ENCODE assay signal across 11 cellular contexts in genomic region chr10:74968621-74969019, GRCh38.
DNase-seq lines count a peak whose midpoint lies in the region; ATAC-seq, FAIRE-seq and TF ChIP-seq lines count a peak whose summit lies in the region.
"Had no signal": no experiment of that assay in that cellular context is flagged by ENCODE, and none has a peak within 500 bp of the region (broad histone marks: within the 10 kb centered on the region; RNA-seq: fewer than 3 reads in every experiment).

No MANE protein-coding gene starts in this region.

- H3K4me3 ChIP-seq in effector memory CD4-positive, alpha-beta T cell (ENCODE audit: insufficient read depth, low read depth, low read length, poor library complexity, severe bottlenecking) = no peak overlapping the region
- H3K4me3 ChIP-seq in pancreas (no peak overlapping the region), Caco-2 (ENCODE audit: low read depth, low read length) (no peak overlapping the region), adrenal gland (no peak overlapping the region)
- H3K4me3 ChIP-seq: dorsolateral prefrontal cortex, transverse colon had no signal

- H3K9me3 ChIP-seq in effector memory CD4-positive, alpha-beta T cell (ENCODE audit: control insufficient read depth, low read length) = no peaks in the 10 kb centered on the region
- H3K9me3 ChIP-seq in pancreas = no peaks in the 10 kb centered on the region
- no peaks in the 10 kb centered on the region for H3K9me3 ChIP-seq in Caco-2
- no peaks in the 10 kb centered on the region for H3K9me3 ChIP-seq in adrenal gland (replicated peaks in 1 of 3)
- H3K9me3 ChIP-seq: transverse colon had no signal

- BruUV-seq in Caco-2 (replicated peaks; lab: Mats Ljungman, UMichigan) = no TSS peak

- no peak overlapping the region for H3K27ac Mint-ChIP-seq in activated CD4-positive, alpha-beta memory T cell treated with anti-CD3 and anti-CD28 coated beads, Interleukin-2, amount 10 ng/mL, durations not matched to agents 7 days and 5 days
- no peak overlapping the region for H3K27ac Mint-ChIP-seq in Caco-2 (ENCODE audit: unreplicated experiment)

- CTCF ChIA-PET in activated CD4-positive, alpha-beta memory T cell treated with anti-CD3 and anti-CD28 coated beads, Interleukin-2, amount 10 ng/mL, durations not matched to agents 7 days and 5 days (lab: Charles Lee) = no interaction called here
- CTCF ChIA-PET in Caco-2 (lab: Charles Lee) = no interaction called here

- no peaks in the 10 kb centered on the region for H3K36me3 ChIP-seq in effector memory CD4-positive, alpha-beta T cell (ENCODE audit: control insufficient read depth, insufficient read depth, low read length)
- H3K36me3 ChIP-seq in pancreas (no peaks in the 10 kb centered on the region), Caco-2 (ENCODE audit: control insufficient read depth, insufficient read depth, low read length) (no peaks in the 10 kb centered on the region), adrenal gland (replicated peaks in 1 of 2) (no peaks in the 10 kb centered on the region)

- DNase-seq in activated T-cell treated with anti-CD3 and anti-CD28 coated beads, Interleukin-2, amount 50 U/mL, for 4 hours = no peak
- DNase-seq in activated T-cell treated with anti-CD3 and anti-CD28 coated beads, Interleukin-2, amount 50 U/mL, for 1 hour = no peak
- peak; percentile 73 for DNase-seq in NCI-H69 (lab: John Stamatoyannopoulos, UW)
- no peak for DNase-seq in effector memory CD4-positive, alpha-beta T cell
- DNase-seq in pancreas = no peak
- DNase-seq in activated CD4-positive, alpha-beta memory T cell treated with anti-CD3 and anti-CD28 coated beads, Interleukin-2, amount 10 ng/mL, durations not matched to agents 7 days and 5 days = no peak
- DNase-seq in Caco-2 = no peak
- no peak for DNase-seq in adrenal gland
- DNase-seq: anterior cingulate cortex, dorsolateral prefrontal cortex, transverse colon had no signal

- H3K4me3 Mint-ChIP-seq in activated T-cell treated with anti-CD3 and anti-CD28 coated beads, Interleukin-2, amount 50 U/mL, for 4 hours = peak overlapping the region; percentile 29
- no peak overlapping the region for H3K4me3 Mint-ChIP-seq in activated CD4-positive, alpha-beta memory T cell treated with anti-CD3 and anti-CD28 coated beads, Interleukin-2, amount 10 ng/mL, durations not matched to agents 7 days and 5 days
- no peak overlapping the region for H3K4me3 Mint-ChIP-seq in Caco-2 (ENCODE audit: unreplicated experiment)

- no peak for TF ChIP-seq POLR2A in adrenal gland (IDR thresholded peaks at IDR 0.05)

- peaks cover 33% of the 10 kb centered on the region for H3K4me1 Mint-ChIP-seq in activated T-cell treated with anti-CD3 and anti-CD28 coated beads, Interleukin-2, amount 50 U/mL, for 4 hours (ENCODE audit: low read depth)
- H3K4me1 Mint-ChIP-seq in activated CD4-positive, alpha-beta memory T cell treated with anti-CD3 and anti-CD28 coated beads, Interleukin-2, amount 10 ng/mL, durations not matched to agents 7 days and 5 days = peaks cover 22% of the 10 kb centered on the region
- no peaks in the 10 kb centered on the region for H3K4me1 Mint-ChIP-seq in Caco-2 (ENCODE audit: low read depth, unreplicated experiment)

- POLR2A ChIA-PET in activated CD4-positive, alpha-beta memory T cell treated with anti-CD3 and anti-CD28 coated beads, Interleukin-2, amount 10 ng/mL, durations not matched to agents 7 days and 5 days (lab: Charles Lee) = no interaction called here
- POLR2A ChIA-PET in Caco-2 (lab: Charles Lee) = no interaction called here

- peak overlapping the region; percentile 29 for H3K27ac ChIP-seq in effector memory CD4-positive, alpha-beta T cell (ENCODE audit: insufficient read depth, low read length, poor library complexity, severe bottlenecking)
- peak overlapping the region in 3 of 4 donors; percentile 58 to 66 (median 59) for H3K27ac ChIP-seq in pancreas
- H3K27ac ChIP-seq in adrenal gland = no peak overlapping the region

- H3K27me3 ChIP-seq in effector memory CD4-positive, alpha-beta T cell (replicated peaks; ENCODE audit: control insufficient read depth, insufficient read depth, low read length, poor library complexity, severe bottlenecking) = no peaks in the 10 kb centered on the region
- H3K27me3 ChIP-seq in pancreas = no peaks in the 10 kb centered on the region
- no peaks in the 10 kb centered on the region for H3K27me3 ChIP-seq in Caco-2 (replicated peaks; ENCODE audit: control insufficient read depth, insufficient read depth, low read length)
- no peaks in the 10 kb centered on the region for H3K27me3 ChIP-seq in adrenal gland
- H3K27me3 ChIP-seq: dorsolateral prefrontal cortex, transverse colon had no signal

- 32 to 44% methylated on average over 4 of the region's 4 CpGs for WGBS in pancreas, 2 donors
- 73 to 80% (median 80%) methylated on average over 4 of the region's 4 CpGs for WGBS in adrenal gland, 4 donors

- FAIRE-seq in pancreas (lab: Jason Lieb, UNC) = no peak

- no peaks in the 10 kb centered on the region for H3K27me3 Mint-ChIP-seq in activated T-cell treated with anti-CD3 and anti-CD28 coated beads, Interleukin-2, amount 50 U/mL, for 4 hours (ENCODE audit: low read depth)
- no peaks in the 10 kb centered on the region for H3K27me3 Mint-ChIP-seq in activated CD4-positive, alpha-beta memory T cell treated with anti-CD3 and anti-CD28 coated beads, Interleukin-2, amount 10 ng/mL, durations not matched to agents 7 days and 5 days
- H3K27me3 Mint-ChIP-seq in Caco-2 (ENCODE audit: insufficient read depth, unreplicated experiment) = no peaks in the 10 kb centered on the region

- no peak for ATAC-seq in activated T-cell treated with anti-CD3 and anti-CD28 coated beads, Interleukin-2, amount 50 U/mL, for 4 hours
- ATAC-seq in pancreas = peak; percentile 26 to 84 (median 74)

- peaks cover 13% of the 10 kb centered on the region for H3K4me1 ChIP-seq in effector memory CD4-positive, alpha-beta T cell (ENCODE audit: control insufficient read depth, insufficient read depth, low read length, poor library complexity, severe bottlenecking)
- H3K4me1 ChIP-seq in pancreas = peaks cover 3 to 41% (median 21%) of the 10 kb centered on the region in 3 donors
- H3K4me1 ChIP-seq in Caco-2 = no peaks in the 10 kb centered on the region
- peaks cover 0 to 14% of the 10 kb centered on the region in 2 donors for H3K4me1 ChIP-seq in adrenal gland (replicated peaks in 1 of 2)

- H3K36me3 Mint-ChIP-seq in activated T-cell treated with anti-CD3 and anti-CD28 coated beads, Interleukin-2, amount 50 U/mL, for 4 hours (ENCODE audit: insufficient read depth) = peaks cover 16% of the 10 kb centered on the region
- H3K36me3 Mint-ChIP-seq in activated CD4-positive, alpha-beta memory T cell treated with anti-CD3 and anti-CD28 coated beads, Interleukin-2, amount 10 ng/mL, durations not matched to agents 7 days and 5 days (ENCODE audit: low read depth) = peaks cover 9% of the 10 kb centered on the region
- no peaks in the 10 kb centered on the region for H3K36me3 Mint-ChIP-seq in Caco-2 (ENCODE audit: insufficient read depth, unreplicated experiment)

- intact Hi-C loops in pancreas (cut with DNase I) (no loop called here), Caco-2 (cut with micrococcal nuclease; ENCODE audit: unreplicated experiment) (no loop called here), adrenal gland (cut with DNase I) (no loop called here)

- no peak for TF ChIP-seq CTCF in pancreas (IDR thresholded peaks at IDR 0.05)
- TF ChIP-seq CTCF in Caco-2 (IDR thresholded peaks at IDR 0.05; ENCODE audit: insufficient read depth in 1 of 2, low read depth in 1 of 2, low read length in 1 of 2, severe bottlenecking in 1 of 2, unreplicated experiment in 1 of 2) = no peak
- no peak for TF ChIP-seq CTCF in adrenal gland (IDR thresholded peaks at IDR 0.05)

- H3K9me3 Mint-ChIP-seq in activated T-cell treated with anti-CD3 and anti-CD28 coated beads, Interleukin-2, amount 50 U/mL, for 4 hours = no peaks in the 10 kb centered on the region
- H3K9me3 Mint-ChIP-seq in activated CD4-positive, alpha-beta memory T cell treated with anti-CD3 and anti-CD28 coated beads, Interleukin-2, amount 10 ng/mL, durations not matched to agents 7 days and 5 days = no peaks in the 10 kb centered on the region
- H3K9me3 Mint-ChIP-seq in Caco-2 (ENCODE audit: unreplicated experiment) = no peaks in the 10 kb centered on the region

Comparison
In these comparisons a context has a peak if more than half of its experiments do, and no peak if none do; other contexts are left out.
1. ATAC-seq: peak in pancreas (4 of 4); none in activated T-cell treated with anti-CD3 and anti-CD28 coated beads, Interleukin-2, amount 50 U/mL, for 4 hours (0 of 2).
2. H3K27ac ChIP-seq: peak in effector memory CD4-positive, alpha-beta T cell (single experiment) and pancreas (3 of 4); none in adrenal gland (0 of 5).